ENCODE assay signal across 18 cellular contexts in genomic region chr2:15735738-15736326, GRCh38.
A peak's percentile ranks its signal among the peaks of the same experiment; 100 is the strongest.
DNase-seq lines count a peak whose midpoint lies in the region; ATAC-seq and TF ChIP-seq lines count a peak whose summit lies in the region.
"Had no signal": no experiment of that assay in that cellular context is flagged by ENCODE, and none has a peak within 500 bp of the region (broad histone marks: within the 10 kb centered on the region; RNA-seq: fewer than 3 reads in every experiment).

No MANE protein-coding gene starts in this region.

- H3K36me3 ChIP-seq in cardiac muscle cell = no peaks in the 10 kb centered on the region
- no peaks in the 10 kb centered on the region for H3K36me3 ChIP-seq in smooth muscle cell (ENCODE audit: low read depth)

- no peaks in the 10 kb centered on the region for H3K27me3 Mint-ChIP-seq in mesothelial cell of epicardium (ENCODE audit: low read depth)

- H3K4me1 ChIP-seq in cardiac muscle cell (ENCODE audit: low read depth) = peaks cover 31% of the 10 kb centered on the region
- peaks cover 17% of the 10 kb centered on the region for H3K4me1 ChIP-seq in smooth muscle cell (ENCODE audit: low read depth)

- peaks cover 3% of the 10 kb centered on the region for H3K36me3 Mint-ChIP-seq in mesothelial cell of epicardium
- H3K36me3 Mint-ChIP-seq: CD8-positive, alpha-beta T cell had no signal

- H3K27ac ChIP-seq in cardiac muscle cell (peak overlapping the region; percentile 91), smooth muscle cell (ENCODE audit: low read depth) (no peak overlapping the region)
- H3K27ac ChIP-seq: 22Rv1, A549, GM23248, HL-60 had no signal

- ATAC-seq in Right ventricle myocardium inferior = no peak
- ATAC-seq: A549; CD8-positive, alpha-beta T cell; GM12878 had no signal

- H3K9me3 ChIP-seq in cardiac muscle cell (ENCODE audit: low read depth) (no peaks in the 10 kb centered on the region), smooth muscle cell (replicated peaks; ENCODE audit: low read depth) (no peaks in the 10 kb centered on the region)
- H3K9me3 ChIP-seq: A549 had no signal

- TF ChIP-seq CTCF in cardiac muscle cell (IDR thresholded peaks at IDR 0.05; ENCODE audit: low read depth, low read length) (no peak), mesothelial cell of epicardium (IDR thresholded peaks at IDR 0.05; ENCODE audit: unreplicated experiment) (no peak), smooth muscle cell (IDR thresholded peaks at IDR 0.05; ENCODE audit: borderline replicate concordance, insufficient read depth, poor library complexity, severe bottlenecking) (no peak)

- H3K9ac ChIP-seq in smooth muscle cell (ENCODE audit: low read depth) = no peak overlapping the region
- H3K9ac ChIP-seq: GM23248 had no signal

- no peaks in the 10 kb centered on the region for H4K20me1 ChIP-seq in smooth muscle cell (ENCODE audit: low read depth)

- H3K79me2 ChIP-seq in smooth muscle cell (ENCODE audit: low read depth) = no peaks in the 10 kb centered on the region

- peak overlapping the region; percentile 82 for H3K27ac Mint-ChIP-seq in mesothelial cell of epicardium
- H3K27ac Mint-ChIP-seq: CD8-positive, alpha-beta T cell had no signal

- H3K4me1 Mint-ChIP-seq in mesothelial cell of epicardium = peaks cover 49% of the 10 kb centered on the region

- no peak overlapping the region for H2AFZ ChIP-seq in smooth muscle cell (ENCODE audit: low read depth)
- H2AFZ ChIP-seq: GM23248 had no signal

- H3K9me3 Mint-ChIP-seq in mesothelial cell of epicardium = peaks cover 11% of the 10 kb centered on the region
- H3K9me3 Mint-ChIP-seq: CD8-positive, alpha-beta T cell had no signal

- 95% methylated on average over 4 of the region's 4 CpGs for WGBS in smooth muscle cell (ENCODE audit: low lambda C conversion rate)

- no peak overlapping the region for H3K4me3 ChIP-seq in cardiac muscle cell
- H3K4me3 ChIP-seq in smooth muscle cell = no peak overlapping the region
- H3K4me3 ChIP-seq: A549, GM12878, GM23248 had no signal

- DNase-seq in cardiac muscle cell (ENCODE audit: low read depth in 1 of 2, low spot score in 1 of 2) (no peak), Right ventricle myocardium inferior (ENCODE audit: missing footprints) (no peak), ecto neural progenitor cell (ENCODE audit: low spot score) (peak; percentile 30), mesothelial cell of epicardium (ENCODE audit: low spot score in 2 of 2, unreplicated experiment in 2 of 2) (peak in 1 of 2 experiments; percentile 17), smooth muscle cell (lab: John Stamatoyannopoulos, UW; ENCODE audit: unreplicated experiment) (no peak), NCI-H2196 (lab: John Stamatoyannopoulos, UW; ENCODE audit: unreplicated experiment) (no peak)
- no peak for DNase-seq in stimulated activated CD4-positive, alpha-beta T cell treated with anti-CD3 and anti-CD28 coated beads, Interleukin-15, amount 100 ng/mL, for 24 hours
- DNase-seq: AML-193; Calu3; CD8-positive, alpha-beta T cell; DMS79 treated with DMSO at 0.1 percent for 48 hours; GF-D8; GM23248; HCEC 1CT had no signal

- H3K4me2 ChIP-seq in smooth muscle cell = no peak overlapping the region
- H3K4me2 ChIP-seq: A549 had no signal

- H3K27me3 ChIP-seq in cardiac muscle cell (no peaks in the 10 kb centered on the region), smooth muscle cell (ENCODE audit: low read depth) (no peaks in the 10 kb centered on the region)

- H3F3A ChIP-seq in smooth muscle cell (ENCODE audit: low read depth) = peaks cover 4% of the 10 kb centered on the region

- H3K4me3 Mint-ChIP-seq in mesothelial cell of epicardium = no peak overlapping the region
- H3K4me3 Mint-ChIP-seq: CD8-positive, alpha-beta T cell had no signal

- intact Hi-C loops in Right ventricle myocardium inferior (cut with DNase I) = no loop called here
